Comparison of ENCODE assay signal across 15 cellular contexts in genomic region chr12:109687250-109687649, GRCh38.
"Had no signal": no experiment of that assay in that cellular context is flagged by ENCODE, and none has a peak within 500 bp of the region (broad histone marks: within the 10 kb centered on the region; RNA-seq: fewer than 3 reads in every experiment).

No MANE protein-coding gene starts in this region.

- H3K27ac ChIP-seq: colonic mucosa, foreskin keratinocyte, hepatocyte, neutrophil, stomach had no signal

- ATAC-seq: foreskin keratinocyte; naive thymus-derived CD4-positive, alpha-beta T cell; sciatic nerve had no signal

- FAIRE-seq: urothelium cell line had no signal

- H3K4me1 ChIP-seq: colonic mucosa, foreskin keratinocyte, stomach had no signal

- DNase-seq: colonic mucosa; dermis blood vessel endothelial cell; foreskin keratinocyte; head of caudate nucleus; mesendoderm; naive thymus-derived CD4-positive, alpha-beta T cell; nephron progenitor cell; stimulated activated CD4-positive, alpha-beta T cell treated with anti-CD3 and anti-CD28 coated beads, Interleukin-12 subunit alpha, Interleukin-12 subunit beta, amount 100 ng/mL, for 4 hours; stimulated activated naive CD4-positive, alpha-beta T cell; stomach; substantia nigra had no signal

- H3K27me3 ChIP-seq: colonic mucosa, hepatocyte had no signal

- H3K9me3 ChIP-seq: colonic mucosa, neutrophil, stomach had no signal

- H3K4me3 ChIP-seq: colonic mucosa, hepatocyte, stomach had no signal

- H3K36me3 ChIP-seq: colonic mucosa, neutrophil, stomach had no signal
